ENCODE assay signal across 8 cellular contexts in genomic region chr17:39617446-39618251, GRCh38. TPM values are rescaled to one million over a fixed set of nuclear protein-coding genes. Genes with fewer than 3 reads are reported as not detected.
DNase-seq lines count a peak whose midpoint lies in the region; ATAC-seq and TF ChIP-seq lines count a peak whose summit lies in the region.

No MANE protein-coding gene starts in this region.

- H4K20me1 ChIP-seq in PC-9 (ENCODE audit: insufficient read depth), result no peaks in the 10 kb centered on the region

- DNase-seq in CD14-positive monocyte (ENCODE audit: low spot score) (no peak), HUDEP-2 (lab: John Stamatoyannopoulos, UW; ENCODE audit: unreplicated experiment in 76 of 76) (peak in 58 of 76 experiments; percentile 16 to 72 (median 49)), PC-9 (peak; percentile 43 to 77), fibroblast of villous mesenchyme (ENCODE audit: low read depth) (peak; percentile 19), occipital lobe (lab: John Stamatoyannopoulos, UW) (peak; percentile 41), vagina (ENCODE audit: extremely low spot score in 2 of 2) (no peak)

- no TSS peak for BruUV-seq in PC-9 (replicated peaks; lab: Mats Ljungman, UMichigan)

- peaks cover 25% of the 10 kb centered on the region for H3F3A ChIP-seq in PC-9 (ENCODE audit: insufficient read depth, low read depth)

- TF ChIP-seq CTCF in CD14-positive monocyte (IDR thresholded peaks at IDR 0.05) (no peak), PC-9 (conservative IDR thresholded peaks at IDR 0.05) (no peak), fibroblast of villous mesenchyme (IDR thresholded peaks at IDR 0.05; ENCODE audit: insufficient read depth, low read depth, low read length) (no peak), vagina (IDR thresholded peaks at IDR 0.05) (no peak)

- no peaks in the 10 kb centered on the region for H3K4me1 ChIP-seq in PC-9 (replicated peaks; ENCODE audit: insufficient read depth)
- peaks cover 14% of the 10 kb centered on the region for H3K4me1 ChIP-seq in vagina

- peaks cover 19% of the 10 kb centered on the region for H3K4me1 Mint-ChIP-seq in CD14-positive monocyte
- peaks cover 10% of the 10 kb centered on the region for H3K4me1 Mint-ChIP-seq in activated T-helper 17 cell treated with anti-CD3 and anti-CD28 coated beads, Interleukin-2, amount 50 U/mL, for 72 hours

- peaks cover 44 to 86% (median 71%) of the 10 kb centered on the region in 3 donors for H3K27me3 Mint-ChIP-seq in CD14-positive monocyte (ENCODE audit: low read depth in 3 of 3)
- H3K27me3 Mint-ChIP-seq in activated T-helper 17 cell treated with anti-CD3 and anti-CD28 coated beads, Interleukin-2, amount 50 U/mL, for 72 hours, result peaks cover 4% of the 10 kb centered on the region

- no peaks in the 10 kb centered on the region for H3K9me2 ChIP-seq in PC-9 (ENCODE audit: insufficient read depth)

- POLR2A ChIA-PET in PC-9 (lab: Charles Lee; ENCODE audit: unreplicated experiment), result interaction anchor here (0.6 to 0.7 kb wide), 2 partner anchors 122 to 666 kb away, joined by 3 to 5 read pairs; no protein-coding TSS in a partner anchor

- no peaks in the 10 kb centered on the region for H3K36me3 ChIP-seq in PC-9 (ENCODE audit: low read depth)
- H3K36me3 ChIP-seq in vagina, result no peaks in the 10 kb centered on the region

- intact Hi-C loops in CD14-positive monocyte (cut with micrococcal nuclease) (no loop called here), PC-9 (cut with micrococcal nuclease; ENCODE audit: unreplicated experiment) (no loop called here), vagina (cut with DNase I) (no loop called here)

- H3K79me2 ChIP-seq in PC-9 (ENCODE audit: low read depth), result no peaks in the 10 kb centered on the region

- H3K27ac Mint-ChIP-seq in CD14-positive monocyte, result peak overlapping the region in 1 of 7 donors; percentile 57
- no peak overlapping the region for H3K27ac Mint-ChIP-seq in activated T-helper 17 cell treated with anti-CD3 and anti-CD28 coated beads, Interleukin-2, amount 50 U/mL, for 72 hours

- CTCF ChIA-PET in PC-9 (lab: Charles Lee), result no interaction called here

- H3K4me2 ChIP-seq in PC-9, result peak overlapping the region; percentile 86

- H3K4me3 ChIP-seq in PC-9, result peak overlapping the region; percentile 65; the same call in 1 of the 2 replicates
- H3K4me3 ChIP-seq in fibroblast of villous mesenchyme (ENCODE audit: low read depth, low read length), result peak overlapping the region; percentile 65
- peak overlapping the region; percentile 50 to 73 for H3K4me3 ChIP-seq in vagina

- H2AFZ ChIP-seq in PC-9, result no peak overlapping the region; the same call in 1 of the 2 replicates

- no peaks in the 10 kb centered on the region for H3K36me3 Mint-ChIP-seq in CD14-positive monocyte
- H3K36me3 Mint-ChIP-seq in activated T-helper 17 cell treated with anti-CD3 and anti-CD28 coated beads, Interleukin-2, amount 50 U/mL, for 72 hours (ENCODE audit: low read depth), result no peaks in the 10 kb centered on the region

- no peak overlapping the region for H3K27ac ChIP-seq in PC-9
- no peak overlapping the region for H3K27ac ChIP-seq in vagina

- peak overlapping the region; percentile 79 to 92 for H3K4me3 Mint-ChIP-seq in CD14-positive monocyte
- H3K4me3 Mint-ChIP-seq in activated T-helper 17 cell treated with anti-CD3 and anti-CD28 coated beads, Interleukin-2, amount 50 U/mL, for 72 hours, result peak overlapping the region; percentile 74

- peaks cover 17% of the 10 kb centered on the region; the same call in 1 of the 2 replicates for H3K27me3 ChIP-seq in PC-9 (ENCODE audit: insufficient read depth, low read depth)
- no peaks in the 10 kb centered on the region for H3K27me3 ChIP-seq in vagina

- H3K9me3 ChIP-seq in PC-9 (ENCODE audit: insufficient read depth, low read depth), result no peaks in the 10 kb centered on the region
- no peaks in the 10 kb centered on the region for H3K9me3 ChIP-seq in vagina

- no peak for ATAC-seq in activated T-helper 17 cell treated with anti-CD3 and anti-CD28 coated beads, Interleukin-2, amount 50 U/mL, for 72 hours (replicated peaks)
- ATAC-seq in GM21528 (IDR thresholded peaks at IDR 0.05; ENCODE audit: low FRiP score, unreplicated experiment), result no peak

- H3K9me3 Mint-ChIP-seq in CD14-positive monocyte, result peaks cover 0 to 3% (median 0%) of the 10 kb centered on the region in 7 donors
- no peaks in the 10 kb centered on the region for H3K9me3 Mint-ChIP-seq in activated T-helper 17 cell treated with anti-CD3 and anti-CD28 coated beads, Interleukin-2, amount 50 U/mL, for 72 hours

- TF ChIP-seq POLR2A in vagina (IDR thresholded peaks at IDR 0.05), result no peak

RNA-seq across cellular contexts. Expression of gene PPP1R1B, which starts 9.1 kb away (rescaled TPM):
- not detected for polyA plus RNA-seq in CD14-positive monocyte
- not detected in 2 replicates for total RNA-seq in PC-9 (2021)
- total RNA-seq in activated T-helper 17 cell treated with anti-CD3 and anti-CD28 coated beads, Interleukin-2, amount 50 U/mL, for 72 hours, result not detected
- not detected in 2 replicates for total RNA-seq in fibroblast of villous mesenchyme
- 8.1 TPM for total RNA-seq in occipital lobe
- 9.3 TPM for total RNA-seq in vagina

RNA-seq across cellular contexts. Expression of gene NEUROD2, which starts 9.9 kb away (rescaled TPM):
- polyA plus RNA-seq in CD14-positive monocyte, result not detected
- not detected in 2 replicates for total RNA-seq in PC-9 (2021)
- not detected for total RNA-seq in activated T-helper 17 cell treated with anti-CD3 and anti-CD28 coated beads, Interleukin-2, amount 50 U/mL, for 72 hours
- not detected in 2 replicates for total RNA-seq in fibroblast of villous mesenchyme
- total RNA-seq in occipital lobe, result 70.3 TPM
- total RNA-seq in vagina, result not detected

RNA-seq across cellular contexts. Expression of gene STARD3, which starts 19.3 kb away (rescaled TPM):
- polyA plus RNA-seq in CD14-positive monocyte, result 10 to 100 TPM; 35.1 to 45.3 TPM
- total RNA-seq in PC-9 (2021) (47.7 and 55.9 TPM in 2 replicates), fibroblast of villous mesenchyme (23.7 and 42.5 TPM in 2 replicates), occipital lobe (16.2 TPM), vagina (148 TPM)
- 10 to 100 TPM; 59.8 to 76.0 TPM for total RNA-seq in activated T-helper 17 cell treated with anti-CD3 and anti-CD28 coated beads, Interleukin-2, amount 50 U/mL, for 72 hours

RNA-seq across cellular contexts. Expression of gene TCAP, which starts 47.5 kb away (rescaled TPM):
- not detected for polyA plus RNA-seq in CD14-positive monocyte
- total RNA-seq in PC-9 (2021) (1.2 and 1.6 TPM in 2 replicates), fibroblast of villous mesenchyme (under 0.01 TPM in 1 of 2 replicates, not detected in the other), occipital lobe (0.47 TPM), vagina (0.49 TPM)
- 1 to 10 TPM; 2.0 to 2.5 TPM for total RNA-seq in activated T-helper 17 cell treated with anti-CD3 and anti-CD28 coated beads, Interleukin-2, amount 50 U/mL, for 72 hours

RNA-seq across cellular contexts. Expression of gene PNMT, which starts 50.6 kb away (rescaled TPM):
- not detected for polyA plus RNA-seq in CD14-positive monocyte
- total RNA-seq in PC-9 (2021), result 0.75 and 1.1 TPM in 2 replicates
- not detected for total RNA-seq in activated T-helper 17 cell treated with anti-CD3 and anti-CD28 coated beads, Interleukin-2, amount 50 U/mL, for 72 hours
- not detected in 2 replicates for total RNA-seq in fibroblast of villous mesenchyme
- 2.2 TPM for total RNA-seq in occipital lobe
- total RNA-seq in vagina, result 5.6 TPM

Comparison
In these comparisons a context has a peak if more than half of its experiments do, and no peak if none do; other contexts are left out.
1. DNase-seq: peak in HUDEP-2 (58 of 76), PC-9 (2 of 2), fibroblast of villous mesenchyme (single experiment) and occipital lobe (single experiment); none in CD14-positive monocyte (single experiment) and vagina (0 of 2).
2. RNA of gene NEUROD2, which starts 9.9 kb away (total RNA-seq): 70.3 TPM in occipital lobe (single experiment); not detected in PC-9, not detected in activated T-helper 17 cell treated with anti-CD3 and anti-CD28 coated beads, Interleukin-2, amount 50 U/mL, for 72 hours, not detected in fibroblast of villous mesenchyme and not detected in vagina (single experiment); every median in the first group is over 10 times any median in the second.
3. Peak in every context shown above with its lines, with median percentiles within 50 percentile points of each other: H3K4me3 ChIP-seq.